In the genomic region with DNA sequence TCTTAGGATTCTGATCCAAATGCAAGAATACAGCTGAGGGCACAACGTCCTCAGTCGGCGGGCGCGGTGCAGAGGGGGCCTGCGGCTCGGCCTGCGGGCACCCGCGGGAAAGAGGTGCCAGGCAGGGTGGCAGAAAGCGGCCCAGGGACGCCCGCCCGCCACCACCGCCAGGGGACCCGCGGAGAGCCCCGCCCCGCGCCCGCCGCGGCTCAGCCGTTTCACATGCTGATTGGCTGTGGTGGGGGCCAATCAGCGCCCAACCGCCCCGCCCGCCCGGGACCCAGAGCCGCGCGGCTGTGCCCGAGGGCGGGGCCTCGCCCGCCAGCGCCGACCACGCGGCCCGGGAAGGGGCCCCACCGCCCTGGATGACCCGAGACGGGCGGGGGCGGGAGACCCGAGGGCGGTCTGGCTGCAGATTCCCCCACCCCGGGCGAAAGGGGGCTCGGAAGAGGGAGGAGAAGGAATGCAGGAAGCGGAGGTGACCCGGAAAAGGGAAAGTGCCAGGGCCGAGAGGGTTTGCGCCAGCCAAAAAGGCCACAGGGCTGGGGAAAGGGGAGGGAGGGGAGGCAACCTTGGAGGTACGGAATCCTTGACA, we compare ENCODE assay signal across 8 cellular contexts. TPM values are rescaled to one million over a fixed set of nuclear protein-coding genes. Genes with fewer than 3 reads are reported as not detected.
DNase-seq lines count a peak whose midpoint lies in the region; ATAC-seq and TF ChIP-seq lines count a peak whose summit lies in the region.

No MANE protein-coding gene starts in this region.

- peak; percentile 97 for ATAC-seq in gastroesophageal sphincter

- H4K20me1 ChIP-seq in Loucy (ENCODE audit: insufficient read depth, low read length, poor library complexity, severe bottlenecking): no peaks in the 10 kb centered on the region

- H3K27ac ChIP-seq in gastroesophageal sphincter (peak overlapping the region; percentile 89 to 95 (median 93)), suprapubic skin (peak overlapping the region; percentile 94)

- H3F3A ChIP-seq in Loucy (ENCODE audit: low read depth): peaks cover 6% of the 10 kb centered on the region; the same call in 1 of the 2 replicates

- H3K4me1 ChIP-seq in Loucy (ENCODE audit: insufficient read depth, low read length, poor library complexity, severe bottlenecking) (peaks cover 38% of the 10 kb centered on the region), gastroesophageal sphincter (peaks cover 0 to 81% (median 13%) of the 10 kb centered on the region in 3 donors), suprapubic skin (peaks cover 69% of the 10 kb centered on the region)

- H3K36me3 ChIP-seq in H7 (replicated peaks; ENCODE audit: control insufficient read depth, insufficient read depth, low read length) (peaks cover 5% of the 10 kb centered on the region), Loucy (ENCODE audit: insufficient read depth, low read length) (no peaks in the 10 kb centered on the region), gastroesophageal sphincter (no peaks in the 10 kb centered on the region), suprapubic skin (no peaks in the 10 kb centered on the region)

- H2AFZ ChIP-seq in Loucy (ENCODE audit: low read length): peak overlapping the region; percentile 93

- TF ChIP-seq EP300 in gastroesophageal sphincter (IDR thresholded peaks at IDR 0.05) (no peak), suprapubic skin (IDR thresholded peaks at IDR 0.05) (no peak)

- peak; percentile 46 to 57 for TF ChIP-seq POLR2A in gastroesophageal sphincter (IDR thresholded peaks at IDR 0.05)
- TF ChIP-seq POLR2A in suprapubic skin (IDR thresholded peaks at IDR 0.05): peak in 1 of 2 donors; percentile 45

- no peaks in the 10 kb centered on the region for H3K9me2 ChIP-seq in Loucy (replicated peaks; ENCODE audit: low read depth, low read length)

- H3K27me3 ChIP-seq in H7 (ENCODE audit: control insufficient read depth, insufficient read depth, low read length): no peaks in the 10 kb centered on the region
- H3K27me3 ChIP-seq in Loucy (ENCODE audit: insufficient read depth, low read length, poor library complexity, severe bottlenecking): no peaks in the 10 kb centered on the region
- H3K27me3 ChIP-seq in gastroesophageal sphincter: no peaks in the 10 kb centered on the region
- no peaks in the 10 kb centered on the region for H3K27me3 ChIP-seq in suprapubic skin

- H3K4me3 ChIP-seq in H7 (ENCODE audit: insufficient read depth, low read depth, low read length): peak overlapping the region; percentile 55
- peak overlapping the region; percentile 90 for H3K4me3 ChIP-seq in Loucy (ENCODE audit: low read length, poor library complexity, severe bottlenecking)
- H3K4me3 ChIP-seq in gastroesophageal sphincter: peak overlapping the region; percentile 74 to 89
- H3K4me3 ChIP-seq in suprapubic skin: peak overlapping the region; percentile 68

- peaks cover 15% of the 10 kb centered on the region for H3K79me2 ChIP-seq in Loucy (ENCODE audit: insufficient read depth, low read length)

- peak overlapping the region; percentile 91 for H3K4me2 ChIP-seq in Loucy (ENCODE audit: low read depth, low read length, poor library complexity, severe bottlenecking)

- DNase-seq in GF-D8 (lab: John Stamatoyannopoulos, UW) (peak; percentile 58), H7 (peak; percentile 99), SHP77 treated with DMSO at 0.1 percent for 48 hours (lab: John Stamatoyannopoulos, UW) (peak; percentile 42), nucleus accumbens (lab: John Stamatoyannopoulos, UW) (peak in 55 of 56 donors; percentile 63 to 95 (median 86)), suprapubic skin (ENCODE audit: low spot score in 2 of 2) (peak; percentile 93 to 94)
- DNase-seq in activated naive CD4-positive, alpha-beta T cell treated with Interleukin-2 at 50 U/mL for 16 hours: peak; percentile 94

- H3K9me3 ChIP-seq in Loucy (ENCODE audit: insufficient read depth, low read depth, low read length) (no peaks in the 10 kb centered on the region), gastroesophageal sphincter (no peaks in the 10 kb centered on the region), suprapubic skin (no peaks in the 10 kb centered on the region)

- WGBS in gastroesophageal sphincter (ENCODE audit: low coverage in 1 of 2), 2 donors: 0 to 2% methylated on average over 5 to 9 of the region's 56 CpGs
- under 1% methylated on average over 18 of the region's 56 CpGs for WGBS in suprapubic skin

- peak overlapping the region; percentile 88 for H3K9ac ChIP-seq in Loucy (ENCODE audit: low read depth, low read length, poor library complexity, severe bottlenecking)

- TF ChIP-seq CTCF in Loucy (conservative IDR thresholded peaks at IDR 0.05; ENCODE audit: low read length): peak; percentile 17; the same call in 1 of the 2 replicates
- TF ChIP-seq CTCF in gastroesophageal sphincter (IDR thresholded peaks at IDR 0.05): peak; percentile 30 to 90 (median 74)
- peak; percentile 53 to 72 for TF ChIP-seq CTCF in suprapubic skin (IDR thresholded peaks at IDR 0.05)

RNA-seq across cellular contexts. Expression of a gene that starts 8.0 kb away (rescaled TPM):
- total RNA-seq in H7 (2014; rRNA removed; shearing (Covaris generic)): 15.2 and 17.1 TPM in 2 replicates
- total RNA-seq in gastroesophageal sphincter (10 to 100 TPM; 17.4 to 39.0 (median 25.3) TPM), suprapubic skin (10 to 100 TPM; 18.4 to 40.7 (median 28.1) TPM)

RNA-seq across cellular contexts. Expression of a gene that starts 44.3 kb away (rescaled TPM):
- total RNA-seq in H7 (2014; rRNA removed; shearing (Covaris generic)): 6.9 and 8.7 TPM in 2 replicates
- total RNA-seq in gastroesophageal sphincter: 10 to 100 TPM; 22.2 to 35.2 (median 24.7) TPM
- 10 to 100 TPM; 14.0 to 41.8 (median 20.7) TPM for total RNA-seq in suprapubic skin

Comparison
In these comparisons a context has a peak if more than half of its experiments do, and no peak if none do; other contexts are left out.
1. Peak in every context shown above with its lines: DNase-seq, ATAC-seq, H3K4me3 ChIP-seq and H3K27ac ChIP-seq.
2. DNase-seq: peak in every context shown above with its lines; median percentile 99 in H7; 94 in activated naive CD4-positive, alpha-beta T cell treated with Interleukin-2 at 50 U/mL for 16 hours; 94 in suprapubic skin; 86 in nucleus accumbens; 58 in GF-D8; 42 in SHP77 treated with DMSO at 0.1 percent for 48 hours.
3. CTCF ChIP-seq: peak in every context shown above with its lines; median percentile 74 in gastroesophageal sphincter; 62 in suprapubic skin; 17 in Loucy.